Comparison of ENCODE assay signal across 26 cellular contexts in genomic region chr5:16547200-16547842, GRCh38.
DNase-seq lines count a peak whose midpoint lies in the region; ATAC-seq and TF ChIP-seq lines count a peak whose summit lies in the region.
"Had no signal": no experiment of that assay in that cellular context is flagged by ENCODE, and none has a peak within 500 bp of the region (broad histone marks: within the 10 kb centered on the region; RNA-seq: fewer than 3 reads in every experiment).

No MANE protein-coding gene starts in this region.

- no peaks in the 10 kb centered on the region for H3K9me3 Mint-ChIP-seq in nephron
- H3K9me3 Mint-ChIP-seq in Calu3 (ENCODE audit: low read depth, unreplicated experiment) = no peaks in the 10 kb centered on the region
- H3K9me3 Mint-ChIP-seq: activated naive CD8-positive, alpha-beta T cell treated with anti-CD3 and anti-CD28 coated beads, Interleukin-2, amount 10 ng/mL, durations not matched to agents 7 days and 5 days; memory B cell; naive thymus-derived CD8-positive, alpha-beta T cell; stimulated activated memory B cell treated with anti-CD40 and anti-IgM and Interleukin-4, amounts not matched to agents 10 μg/mL and 1 μg/mL and 100 μg/mL, for 72 hours; T-helper 2 cell treated with Interferon-gamma antibody and Interleukin-4, amounts not matched to agents 5 μg/mL and 100 μg/mL, for 36 hours had no signal

- no peaks in the 10 kb centered on the region for H3K9me3 ChIP-seq in heart right ventricle
- H3K9me3 ChIP-seq: pancreas, SK-N-SH, tibial artery had no signal

- BruUV-seq in Calu3 (replicated peaks; lab: Mats Ljungman, UMichigan) = no TSS peak

- DNase-seq in heart right ventricle (no peak), Right ventricle myocardium superior (no peak), posterior cingulate gyrus (no peak), Calu3 (no peak), G401 (ENCODE audit: low spot score) (no peak)
- no peak for DNase-seq in effector CD4-positive, alpha-beta T cell
- DNase-seq: activated CD4-positive, alpha-beta T cell treated with anti-CD3 and anti-CD28 coated beads, Interleukin-2, amount 50 U/mL, for 4 hours; activated CD8-positive, alpha-beta memory T cell treated with anti-CD3 and anti-CD28 coated beads, Interleukin-2, amount 50 U/mL, for 48 hours; activated naive CD8-positive, alpha-beta T cell treated with anti-CD3 and anti-CD28 coated beads, Interleukin-2, amount 10 ng/mL, durations not matched to agents 7 days and 5 days; central memory CD4-positive, alpha-beta T cell; foreskin melanocyte; KBM-7; kidney; MV-4-11; naive thymus-derived CD8-positive, alpha-beta T cell; NCI-H2171 treated with DMSO at 0.1 percent for 48 hours; NCI-H69; SK-N-SH; stimulated activated CD4-positive, alpha-beta T cell treated with anti-CD3 and anti-CD28 coated beads, Interleukin-1b, Interleukin-23, amount 100 ng/mL, for 48 hours; tibial artery had no signal

- in situ Hi-C loops in G401 (cut with HindIII; ENCODE audit: low sequenced_read_pairs) = no loop called here

- H3K4me3 Mint-ChIP-seq in nephron = no peak overlapping the region
- no peak overlapping the region for H3K4me3 Mint-ChIP-seq in Calu3 (ENCODE audit: low read depth, unreplicated experiment)
- H3K4me3 Mint-ChIP-seq: activated naive CD8-positive, alpha-beta T cell treated with anti-CD3 and anti-CD28 coated beads, Interleukin-2, amount 10 ng/mL, durations not matched to agents 7 days and 5 days; memory B cell; naive thymus-derived CD8-positive, alpha-beta T cell; stimulated activated memory B cell treated with anti-CD40 and anti-IgM and Interleukin-4, amounts not matched to agents 10 μg/mL and 1 μg/mL and 100 μg/mL, for 72 hours; T-helper 2 cell treated with Interferon-gamma antibody and Interleukin-4, amounts not matched to agents 5 μg/mL and 100 μg/mL, for 36 hours had no signal

- TF ChIP-seq CTCF in heart right ventricle (IDR thresholded peaks at IDR 0.05) (no peak), nephron (IDR thresholded peaks at IDR 0.05; ENCODE audit: unreplicated experiment in 3 of 3) (no peak), Calu3 (IDR thresholded peaks at IDR 0.05; ENCODE audit: unreplicated experiment) (no peak)

- peaks cover 64% of the 10 kb centered on the region for H3K4me1 Mint-ChIP-seq in nephron
- peaks cover 37% of the 10 kb centered on the region for H3K4me1 Mint-ChIP-seq in Calu3 (ENCODE audit: low read depth, unreplicated experiment)

- CTCF ChIA-PET in Calu3 (lab: Charles Lee) = interaction anchor here (0.7 to 1.0 kb wide), 2 partner anchors 26 to 46 kb away, joined by 3 to 4 read pairs; no protein-coding TSS in a partner anchor

- peaks cover 0 to 61% (median 16%) of the 10 kb centered on the region in 9 donors for H3K4me1 ChIP-seq in heart right ventricle

- no peak overlapping the region for H3K4me3 ChIP-seq in heart right ventricle
- H3K4me3 ChIP-seq: pancreas, tibial artery had no signal

- H3K36me3 Mint-ChIP-seq in nephron (ENCODE audit: low read depth) = no peaks in the 10 kb centered on the region
- peaks cover 4% of the 10 kb centered on the region for H3K36me3 Mint-ChIP-seq in Calu3 (ENCODE audit: insufficient read depth, unreplicated experiment)
- H3K36me3 Mint-ChIP-seq: stimulated activated memory B cell treated with anti-CD40 and anti-IgM and Interleukin-4, amounts not matched to agents 10 μg/mL and 1 μg/mL and 100 μg/mL, for 72 hours had no signal

- H3K36me3 ChIP-seq in heart right ventricle = no peaks in the 10 kb centered on the region
- H3K36me3 ChIP-seq: pancreas, tibial artery had no signal

- ATAC-seq in heart right ventricle = no peak
- ATAC-seq in Right ventricle myocardium superior (ENCODE audit: poor library complexity) = no peak
- ATAC-seq: naive thymus-derived CD8-positive, alpha-beta T cell; stimulated activated memory B cell treated with anti-CD40 and anti-IgM and Interleukin-4, amounts not matched to agents 10 μg/mL and 1 μg/mL and 100 μg/mL, for 72 hours had no signal

- 69% methylated on average over 8 of the region's 8 CpGs for WGBS in heart right ventricle, 2 donors

- peak overlapping the region in 2 of 3 experiments; percentile 48 to 55 for H3K27ac Mint-ChIP-seq in nephron
- no peak overlapping the region for H3K27ac Mint-ChIP-seq in Calu3 (ENCODE audit: unreplicated experiment)
- H3K27ac Mint-ChIP-seq: activated naive CD8-positive, alpha-beta T cell treated with anti-CD3 and anti-CD28 coated beads, Interleukin-2, amount 10 ng/mL, durations not matched to agents 7 days and 5 days; memory B cell; stimulated activated memory B cell treated with anti-CD40 and anti-IgM and Interleukin-4, amounts not matched to agents 10 μg/mL and 1 μg/mL and 100 μg/mL, for 72 hours; T-helper 2 cell treated with Interferon-gamma antibody and Interleukin-4, amounts not matched to agents 5 μg/mL and 100 μg/mL, for 36 hours had no signal

- intact Hi-C loops in heart right ventricle (cut with DNase I) (loop anchor here in 3 of 10 donors (2.0 to 10.0 kb wide), 4 partner anchors 39 to 117 kb away; no protein-coding TSS in a partner anchor), Right ventricle myocardium superior (cut with DNase I) (no loop called here), posterior cingulate gyrus (cut with DNase I) (loop anchor here (5.0 kb wide), 1 partner anchor 70 kb away; the partner anchor contains the start of gene RETREG1), Calu3 (cut with micrococcal nuclease; ENCODE audit: unreplicated experiment) (no loop called here)

- no peaks in the 10 kb centered on the region for H3K27me3 ChIP-seq in heart right ventricle
- H3K27me3 ChIP-seq: pancreas, tibial artery had no signal

- H3K27ac ChIP-seq in heart right ventricle (peak overlapping the region in 9 of 10 donors; percentile 36 to 86 (median 67)), cingulate gyrus (ENCODE audit: low read depth, low read length) (peak overlapping the region; percentile 78)

- H3K27me3 Mint-ChIP-seq in nephron (ENCODE audit: low read depth) (peaks cover 3% of the 10 kb centered on the region), Calu3 (ENCODE audit: unreplicated experiment) (no peaks in the 10 kb centered on the region)
- H3K27me3 Mint-ChIP-seq: activated naive CD8-positive, alpha-beta T cell treated with anti-CD3 and anti-CD28 coated beads, Interleukin-2, amount 10 ng/mL, durations not matched to agents 7 days and 5 days; memory B cell; naive thymus-derived CD8-positive, alpha-beta T cell; stimulated activated memory B cell treated with anti-CD40 and anti-IgM and Interleukin-4, amounts not matched to agents 10 μg/mL and 1 μg/mL and 100 μg/mL, for 72 hours had no signal
